In genomic region chr1:164563821-164564251, GRCh38 we compare ENCODE assay signal across 9 cellular contexts. TPM values are rescaled to one million over a fixed set of nuclear protein-coding genes. Genes with fewer than 3 reads are reported as not detected.
DNase-seq lines count a peak whose midpoint lies in the region; ATAC-seq and TF ChIP-seq lines count a peak whose summit lies in the region.
"Had no signal": no experiment of that assay in that cellular context is flagged by ENCODE, and none has a peak within 500 bp of the region (broad histone marks: within the 10 kb centered on the region; RNA-seq: fewer than 3 reads in every experiment).

No MANE protein-coding gene starts in this region.

- intact Hi-C loops in gastrocnemius medialis (cut with DNase I; ENCODE audit: low total_unique reads), result loop anchor here (5.0 to 10.0 kb wide), 2 partner anchors 48 to 141 kb away; no protein-coding TSS in a partner anchor

- H3K27me3 ChIP-seq in iPS-15b (ENCODE audit: control insufficient read depth, insufficient read depth, low read length) (no peaks in the 10 kb centered on the region), gastrocnemius medialis (no peaks in the 10 kb centered on the region)
- H3K27me3 ChIP-seq: right lobe of liver had no signal

- peaks cover 5% of the 10 kb centered on the region for H3K4me1 Mint-ChIP-seq in activated T-cell treated with anti-CD3 and anti-CD28 coated beads, Interleukin-2, amount 50 U/mL, for 4 hours (ENCODE audit: low read depth)

- H3K36me3 Mint-ChIP-seq in activated T-cell treated with anti-CD3 and anti-CD28 coated beads, Interleukin-2, amount 50 U/mL, for 4 hours (ENCODE audit: insufficient read depth), result no peaks in the 10 kb centered on the region

- no peak for TF ChIP-seq CTCF in astrocyte of the spinal cord (IDR thresholded peaks at IDR 0.05; ENCODE audit: low read depth, low read length)
- TF ChIP-seq CTCF in gastrocnemius medialis (IDR thresholded peaks at IDR 0.05 in 4 of 5, conservative IDR thresholded peaks at IDR 0.05 in 1 of 5), result no peak

- DNase-seq in HEK293T (ENCODE audit: extremely low spot score) (no peak), astrocyte of the spinal cord (ENCODE audit: low read depth, low spot score) (peak; percentile 48), gastrocnemius medialis (no peak), NCI-H2171 treated with DMSO at 0.1 percent for 48 hours (lab: John Stamatoyannopoulos, UW) (no peak), activated gamma-delta T cell (lab: John Stamatoyannopoulos, UW) (no peak)
- no peak for DNase-seq in activated T-cell treated with anti-CD3 and anti-CD28 coated beads, Interleukin-2, amount 50 U/mL, for 4 hours
- DNase-seq: right lobe of liver had no signal

- POLR2A ChIA-PET in HEK293T (lab: Yijun Ruan, JAX), result interaction anchor here (1.2 kb wide), 2 partner anchors 10 to 49 kb away, joined by 3 read pairs; no protein-coding TSS in a partner anchor

- CTCF ChIA-PET in HEK293T (lab: Yijun Ruan, JAX), result interaction anchor here (0.6 to 0.8 kb wide), 2 partner anchors 10 to 25 kb away, joined by 3 read pairs; no protein-coding TSS in a partner anchor

- H3K36me3 ChIP-seq in iPS-15b (ENCODE audit: control insufficient read depth, insufficient read depth, low read length) (no peaks in the 10 kb centered on the region), gastrocnemius medialis (no peaks in the 10 kb centered on the region)
- H3K36me3 ChIP-seq: right lobe of liver had no signal

- peak overlapping the region; percentile 89 to 92 (median 90) for H3K27ac ChIP-seq in gastrocnemius medialis
- H3K27ac ChIP-seq: right lobe of liver had no signal

- TF ChIP-seq POLR2A in gastrocnemius medialis (IDR thresholded peaks at IDR 0.05), result no peak

- no peak overlapping the region for H3K9ac ChIP-seq in iPS-15b (ENCODE audit: low read depth, low read length)

- H3K27me3 Mint-ChIP-seq in activated T-cell treated with anti-CD3 and anti-CD28 coated beads, Interleukin-2, amount 50 U/mL, for 4 hours (ENCODE audit: low read depth), result peaks cover 19% of the 10 kb centered on the region

- H3K4me3 Mint-ChIP-seq in activated T-cell treated with anti-CD3 and anti-CD28 coated beads, Interleukin-2, amount 50 U/mL, for 4 hours, result no peak overlapping the region

- in situ Hi-C loops in astrocyte of the spinal cord (cut with HindIII; ENCODE audit: low sequenced_read_pairs) (loop anchor here (25.0 kb wide), 1 partner anchor 223 kb away; no protein-coding TSS in a partner anchor), gastrocnemius medialis (cut with MboI; ENCODE audit: low sequenced_read_pairs in 4 of 4) (no loop called here)

- H3K9me3 ChIP-seq in iPS-15b (ENCODE audit: control insufficient read depth, insufficient read depth, low read length) (no peaks in the 10 kb centered on the region), gastrocnemius medialis (no peaks in the 10 kb centered on the region)
- H3K9me3 ChIP-seq: right lobe of liver had no signal

- peak overlapping the region; percentile 64 for H3K4me3 ChIP-seq in astrocyte of the spinal cord (ENCODE audit: low read depth, low read length)
- peak overlapping the region; percentile 23 for H3K4me3 ChIP-seq in iPS-15b (ENCODE audit: low read depth, low read length)
- peak overlapping the region; percentile 72 to 94 (median 82) for H3K4me3 ChIP-seq in gastrocnemius medialis
- H3K4me3 ChIP-seq: right lobe of liver had no signal

- H3K9me3 Mint-ChIP-seq in activated T-cell treated with anti-CD3 and anti-CD28 coated beads, Interleukin-2, amount 50 U/mL, for 4 hours, result no peaks in the 10 kb centered on the region

- H3K4me1 ChIP-seq in iPS-15b (ENCODE audit: control insufficient read depth, insufficient read depth, low read length), result peaks cover 29% of the 10 kb centered on the region
- H3K4me1 ChIP-seq in gastrocnemius medialis, result peaks cover 29 to 50% of the 10 kb centered on the region in 2 donors

- no peak for ATAC-seq in gastrocnemius medialis
- ATAC-seq in activated T-cell treated with anti-CD3 and anti-CD28 coated beads, Interleukin-2, amount 50 U/mL, for 4 hours, result no peak
- ATAC-seq in GM18517 (IDR thresholded peaks at IDR 0.05; ENCODE audit: unreplicated experiment), result no peak
- ATAC-seq: right lobe of liver had no signal

TF ChIP-seq in HEK293T, 16 proteins besides CTCF, POLR2A, EP300 and RAD21:
- peak; percentile 70; the same call in 1 of the 2 replicates for TF ChIP-seq ARNT (IDR thresholded peaks at IDR 0.05)
- TF ChIP-seq BHLHE40 (IDR thresholded peaks at IDR 0.05; ENCODE audit: borderline replicate concordance), result no peak
- TF ChIP-seq CTBP1 (IDR thresholded peaks at IDR 0.05; ENCODE audit: borderline replicate concordance), result peak; percentile 89
- TF ChIP-seq FOXA1 (IDR thresholded peaks at IDR 0.05), result no peak
- peak; percentile 86 for TF ChIP-seq PKNOX1 (IDR thresholded peaks at IDR 0.05)
- peak; percentile 39; the same call in 1 of the 2 replicates for TF ChIP-seq FOXK2 (IDR thresholded peaks at IDR 0.05)
- TF ChIP-seq NFRKB (IDR thresholded peaks at IDR 0.05), result no peak
- no peak for TF ChIP-seq L3MBTL2 (conservative IDR thresholded peaks at IDR 0.05)
- no peak for TF ChIP-seq ZNF384 (IDR thresholded peaks at IDR 0.05)
- TF ChIP-seq TARDBP (IDR thresholded peaks at IDR 0.05), result no peak
- no peak for TF ChIP-seq SP1 (IDR thresholded peaks at IDR 0.05)
- TF ChIP-seq LEF1 (IDR thresholded peaks at IDR 0.05; ENCODE audit: borderline replicate concordance), result no peak
- TF ChIP-seq HDGF (IDR thresholded peaks at IDR 0.05; ENCODE audit: borderline replicate concordance), result no peak
- no peak for TF ChIP-seq FOXM1 (IDR thresholded peaks at IDR 0.05; ENCODE audit: borderline replicate concordance)
- TF ChIP-seq SUZ12 (IDR thresholded peaks at IDR 0.05), result no peak
- TF ChIP-seq ELF4 (IDR thresholded peaks at IDR 0.05), result no peak

RNA-seq across cellular contexts. Expression of gene PBX1, which starts 4.9 kb away (rescaled TPM):
- total RNA-seq in gastrocnemius medialis, result 10 to 100 TPM; 21.7 to 36.5 (median 29.0) TPM
- total RNA-seq in activated T-cell treated with anti-CD3 and anti-CD28 coated beads, Interleukin-2, amount 50 U/mL, for 4 hours, result under 1 TPM; 0.41 to 0.48 (median 0.47) TPM

Comparison
In these comparisons a context has a peak if more than half of its experiments do, and no peak if none do; other contexts are left out.
1. H3K4me3 ChIP-seq: peak in every context shown above with its lines; median percentile 82 in gastrocnemius medialis; 64 in astrocyte of the spinal cord; 23 in iPS-15b.
2. RNA of gene PBX1, which starts 4.9 kb away (total RNA-seq): 21.7 to 36.5 TPM in gastrocnemius medialis; 0.41 to 0.48 TPM in activated T-cell treated with anti-CD3 and anti-CD28 coated beads, Interleukin-2, amount 50 U/mL, for 4 hours; every median in the first group is over 10 times any median in the second.